8 cellular contexts compared by ENCODE assay signal in genomic region chr3:141876381-141876890, GRCh38. TPM values are rescaled to one million over a fixed set of nuclear protein-coding genes. Genes with fewer than 3 reads are reported as not detected.
DNase-seq lines count a peak whose midpoint lies in the region; ATAC-seq and TF ChIP-seq lines count a peak whose summit lies in the region.

Gene ATP1B3, plus strand, starts transcription at chr3:141876643. Its CDS starts 159 bp downstream, at chr3:141876802.

- peaks cover 21 to 44% (median 33%) of the 10 kb centered on the region in 4 donors for H3K4me1 Mint-ChIP-seq in CD4-positive, alpha-beta memory T cell
- H3K4me1 Mint-ChIP-seq in endodermal cell = peaks cover 21% of the 10 kb centered on the region

- CTCF ChIA-PET in CD4-positive, alpha-beta memory T cell (lab: Charles Lee; ENCODE audit: partially characterized antibody) = interaction anchor here (1.2 to 5.4 kb wide), 5 partner anchors 9 to 138 kb away, joined by 3 to 76 read pairs (median 13); partner anchors contain the start of gene RNF7

- peak within 1 kb of the TSS; percentile 95 for H3K27ac ChIP-seq in CD4-positive, alpha-beta memory T cell (ENCODE audit: low read depth, low read length)
- H3K27ac ChIP-seq in endodermal cell (ENCODE audit: low read depth, low read length) (peak within 1 kb of the TSS; percentile 97), mesodermal cell (ENCODE audit: low read depth, low read length, severe bottlenecking) (peak within 1 kb of the TSS; percentile 96)

- 0% methylated on average over 36 to 69 of the region's 69 CpGs for WGBS in endodermal cell (ENCODE audit: insufficient coverage in 1 of 2, insufficient read length in 1 of 2), 2 experiments
- WGBS in mesodermal cell (ENCODE audit: insufficient coverage in 2 of 2), 2 experiments = 0% methylated on average over 54 to 63 of the region's 69 CpGs

- H3K36me3 Mint-ChIP-seq in CD4-positive, alpha-beta memory T cell = peaks cover 0 to 8% of the 10 kb centered on the region in 2 donors
- H3K36me3 Mint-ChIP-seq in endodermal cell (ENCODE audit: low read depth) = peaks cover 7% of the 10 kb centered on the region

- peak in 4 of 5 donors; percentile 81 to 85 (median 84) for DNase-seq in CD4-positive, alpha-beta memory T cell
- DNase-seq in NOMO-1 (lab: John Stamatoyannopoulos, UW; ENCODE audit: unreplicated experiment in 2 of 2) (peak; percentile 91 to 95), endodermal cell (peak; percentile 89)
- DNase-seq in activated CD8-positive, alpha-beta memory T cell treated with anti-CD3 and anti-CD28 coated beads for 48 hours (ENCODE audit: low read depth in 2 of 3, low spot score in 2 of 3) = peak; percentile 61 to 77 (median 66)
- peak; percentile 67 for DNase-seq in stimulated activated CD8-positive, alpha-beta memory T cell treated with anti-CD3 and anti-CD28 coated beads, Interleukin-15, amount 100 ng/mL, for 24 hours (ENCODE audit: low read depth)

- peak within 1 kb of the TSS; percentile 94 for H3K9ac ChIP-seq in endodermal cell (ENCODE audit: extremely low read depth, low read length, poor library complexity, severe bottlenecking)

- H3K4me1 ChIP-seq in CD4-positive, alpha-beta memory T cell (ENCODE audit: insufficient read depth, low read length) = peaks cover 31% of the 10 kb centered on the region
- H3K4me1 ChIP-seq in endodermal cell (ENCODE audit: control insufficient read depth, insufficient read depth, low read length) (no peaks in the 10 kb centered on the region), mesodermal cell (ENCODE audit: control insufficient read depth, insufficient read depth, low read length, poor library complexity, severe bottlenecking) (peaks cover 7% of the 10 kb centered on the region)

- no peaks in the 10 kb centered on the region for H3K27me3 ChIP-seq in CD4-positive, alpha-beta memory T cell (ENCODE audit: insufficient read depth, low read length)
- H3K27me3 ChIP-seq in endodermal cell (ENCODE audit: control insufficient read depth, insufficient read depth, low read length, poor library complexity, severe bottlenecking) = no peaks in the 10 kb centered on the region

- no peak for TF ChIP-seq CTCF in endodermal cell (conservative IDR thresholded peaks at IDR 0.05)

- H3K27me3 Mint-ChIP-seq in CD4-positive, alpha-beta memory T cell = peaks cover 0 to 1% of the 10 kb centered on the region in 2 donors
- H3K27me3 Mint-ChIP-seq in endodermal cell (ENCODE audit: insufficient read depth) = no peaks in the 10 kb centered on the region

- H3K4me3 ChIP-seq in CD4-positive, alpha-beta memory T cell (ENCODE audit: low read length in 2 of 2) = peak within 1 kb of the TSS; percentile 82 to 86
- H3K4me3 ChIP-seq in endodermal cell (ENCODE audit: low read length) (peak within 1 kb of the TSS; percentile 99), mesodermal cell (ENCODE audit: extremely low read depth, insufficient read depth, low read length, poor library complexity, severe bottlenecking) (peak within 1 kb of the TSS; percentile 85)

- intact Hi-C loops in CD4-positive, alpha-beta memory T cell (cut with micrococcal nuclease) = loop anchor here (1.0 to 10.0 kb wide), 4 partner anchors 349 to 1126 kb away; partner anchors contain the start of genes ATR, GK5 and U2SURP

- ATAC-seq in GM19438 (IDR thresholded peaks at IDR 0.05; ENCODE audit: low read depth, unreplicated experiment) = peak; percentile 69
- peak; percentile 71 for ATAC-seq in HG03565 (IDR thresholded peaks at IDR 0.05; ENCODE audit: unreplicated experiment)

- H3K9me3 ChIP-seq in CD4-positive, alpha-beta memory T cell (ENCODE audit: control insufficient read depth in 1 of 2, low read length in 2 of 2) = no peaks in the 10 kb centered on the region
- no peaks in the 10 kb centered on the region for H3K9me3 ChIP-seq in endodermal cell (ENCODE audit: control insufficient read depth, low read length)
- H3K9me3 ChIP-seq in mesodermal cell (ENCODE audit: control insufficient read depth, low read length) = no peaks in the 10 kb centered on the region

- peak within 1 kb of the TSS; percentile 93 to 99 (median 95) for H3K27ac Mint-ChIP-seq in CD4-positive, alpha-beta memory T cell
- peak within 1 kb of the TSS; percentile 98 for H3K27ac Mint-ChIP-seq in endodermal cell

- peak within 1 kb of the TSS; percentile 88 to 97 (median 92) for H3K4me3 Mint-ChIP-seq in CD4-positive, alpha-beta memory T cell
- peak within 1 kb of the TSS; percentile 81 for H3K4me3 Mint-ChIP-seq in endodermal cell

- POLR2A ChIA-PET in CD4-positive, alpha-beta memory T cell (lab: Charles Lee; ENCODE audit: partially characterized antibody) = interaction anchor here (0.9 to 5.8 kb wide), 10 partner anchors 10 to 703 kb away, joined by 3 to 87 read pairs (median 4); partner anchors contain the start of genes RASA2 and RNF7

- H3K36me3 ChIP-seq in CD4-positive, alpha-beta memory T cell (ENCODE audit: insufficient read depth, low read length) = no peaks in the 10 kb centered on the region
- peaks cover 5% of the 10 kb centered on the region for H3K36me3 ChIP-seq in endodermal cell (ENCODE audit: control insufficient read depth, insufficient read depth, low read length)
- H3K36me3 ChIP-seq in mesodermal cell (ENCODE audit: control insufficient read depth, insufficient read depth, low read length) = peaks cover 13% of the 10 kb centered on the region

- no peaks in the 10 kb centered on the region for H3K9me3 Mint-ChIP-seq in CD4-positive, alpha-beta memory T cell
- H3K9me3 Mint-ChIP-seq in endodermal cell = no peaks in the 10 kb centered on the region

RNA-seq across cellular contexts. Expression of gene ATP1B3, which starts in this region (rescaled TPM):
- total RNA-seq in CD4-positive, alpha-beta memory T cell = 10 to 100 TPM; 28.3 to 31.3 TPM
- polyA plus RNA-seq in CD4-positive, alpha-beta memory T cell = 100 to 1,000 TPM; 114 to 132 TPM
- 100 to 1,000 TPM; 182 to 194 TPM for total RNA-seq in endodermal cell
- polyA plus RNA-seq in endodermal cell (2013, experiment 1 of 2) = 157 TPM
- polyA plus RNA-seq in endodermal cell (2013, experiment 2 of 2) = 142 TPM
- polyA plus RNA-seq in mesodermal cell (2013, experiment 1 of 2) = 227 TPM
- polyA plus RNA-seq in mesodermal cell (2013, experiment 2 of 2) = 205 TPM

Comparison
In these comparisons a context has a peak if more than half of its experiments do, and no peak if none do; other contexts are left out.
1. Peak in every context shown above with its lines: DNase-seq, ATAC-seq, H3K4me3 ChIP-seq and H3K27ac ChIP-seq.
2. RNA of gene ATP1B3 (total RNA-seq): 182 to 194 TPM in endodermal cell; 28.3 to 31.3 TPM in CD4-positive, alpha-beta memory T cell; every median in the first group is over 4 times any median in the second.